In genomic region chr3:11236588-11237461, GRCh38 we compare ENCODE assay signal across 8 cellular contexts. TPM values are rescaled to one million over a fixed set of nuclear protein-coding genes. Genes with fewer than 3 reads are reported as not detected.
A peak's percentile ranks its signal among the peaks of the same experiment; 100 is the strongest.
DNase-seq lines count a peak whose midpoint lies in the region; ATAC-seq, FAIRE-seq and TF ChIP-seq lines count a peak whose summit lies in the region.

No MANE protein-coding gene starts in this region.

- no TSS peak for BruUV-seq in PC-3 (replicated peaks; lab: Mats Ljungman, UMichigan)

- no peak for FAIRE-seq in HTR-8/SVneo (lab: Jason Lieb, UNC)

- H3K36me3 ChIP-seq in PC-3 (ENCODE audit: low read depth, low read length) = no peaks in the 10 kb centered on the region; the same call in 1 of the 2 replicates

- intact Hi-C loops in PC-3 (cut with micrococcal nuclease) = loop anchor here (1.0 kb wide), 2 partner anchors 51 to 98 kb away; no protein-coding TSS in a partner anchor

- no peak overlapping the region for H3K4me3 ChIP-seq in PC-3 (ENCODE audit: low read length)

- H3K27me3 Mint-ChIP-seq in progenitor cell of endocrine pancreas = peaks cover 25% of the 10 kb centered on the region

- H3K27ac ChIP-seq in PC-3 (ENCODE audit: low read length) = peak overlapping the region; percentile 94

- H3K27me3 ChIP-seq in PC-3 (ENCODE audit: low read length) = no peaks in the 10 kb centered on the region

- peak overlapping the region; percentile 18; the same call in 1 of the 2 replicates for H3K4me2 ChIP-seq in PC-3 (ENCODE audit: low read length)

- peak; percentile 76 for ATAC-seq in HG03175 (IDR thresholded peaks at IDR 0.05; ENCODE audit: unreplicated experiment)
- ATAC-seq in PC-3 = peak; percentile 62
- ATAC-seq in HG03565 (IDR thresholded peaks at IDR 0.05; ENCODE audit: unreplicated experiment) = no peak

- H3K4me1 ChIP-seq in PC-3 (ENCODE audit: insufficient read depth, low read length) = peaks cover 34% of the 10 kb centered on the region

- POLR2A ChIA-PET in PC-3 (lab: Charles Lee; ENCODE audit: unreplicated experiment) = interaction anchor here (0.7 kb wide), 1 partner anchor 94 kb away, joined by 3 read pairs; no protein-coding TSS in a partner anchor

- no peak overlapping the region for H3K4me3 Mint-ChIP-seq in progenitor cell of endocrine pancreas (ENCODE audit: low read depth)

- H3K36me3 Mint-ChIP-seq in progenitor cell of endocrine pancreas (ENCODE audit: insufficient read depth) = no peaks in the 10 kb centered on the region

- no peak overlapping the region for H3K27ac Mint-ChIP-seq in progenitor cell of endocrine pancreas

- DNase-seq in DMS53 treated with DMSO at 0.1 percent for 48 hours (lab: John Stamatoyannopoulos, UW; ENCODE audit: unreplicated experiment) (peak; percentile 8), PC-3 (peak; percentile 94), globus pallidus (ENCODE audit: low spot score) (peak; percentile 12), progenitor cell of endocrine pancreas (ENCODE audit: low spot score, unreplicated experiment) (peak; percentile 68), HTR-8/SVneo (ENCODE audit: insufficient read length, low spot score) (no peak)
- peak; percentile 54 to 60 for DNase-seq in activated T-helper 1 cell treated with anti-CD3 and anti-CD28 coated beads, Interleukin-2, amount 50 U/mL, for 16 hours (ENCODE audit: low read depth in 1 of 2, low spot score in 1 of 2)

- H3K9me3 ChIP-seq in PC-3 (ENCODE audit: low read length) = no peaks in the 10 kb centered on the region

- H2AFZ ChIP-seq in PC-3 (ENCODE audit: low read length) = no peak overlapping the region

- no peak overlapping the region for H3K9ac ChIP-seq in PC-3 (ENCODE audit: low read length)

- H4K20me1 ChIP-seq in PC-3 (ENCODE audit: low read length) = no peaks in the 10 kb centered on the region

- CTCF ChIA-PET in PC-3 (lab: Charles Lee) = interaction anchor here (0.6 to 1.0 kb wide), 4 partner anchors 36 to 98 kb away, joined by 3 to 7 read pairs (median 4); no protein-coding TSS in a partner anchor

- H3K9me2 ChIP-seq in PC-3 (replicated peaks; ENCODE audit: low read length) = no peaks in the 10 kb centered on the region

- no peaks in the 10 kb centered on the region for H3K4me1 Mint-ChIP-seq in progenitor cell of endocrine pancreas (ENCODE audit: low read depth)

- peaks cover 6% of the 10 kb centered on the region for H3F3A ChIP-seq in PC-3 (ENCODE audit: low read length, unreplicated experiment)

- H3K9me3 Mint-ChIP-seq in progenitor cell of endocrine pancreas (ENCODE audit: low read depth) = peaks cover 4% of the 10 kb centered on the region

- H3K79me2 ChIP-seq in PC-3 (ENCODE audit: low read length) = peaks cover 9% of the 10 kb centered on the region

- TF ChIP-seq CTCF in PC-3 (conservative IDR thresholded peaks at IDR 0.05; ENCODE audit: low read depth, low read length) = peak; percentile 77
- peak; percentile 93 for TF ChIP-seq CTCF in progenitor cell of endocrine pancreas (IDR thresholded peaks at IDR 0.05; ENCODE audit: unreplicated experiment)

RNA-seq across cellular contexts. Expression of gene ATG7, which starts 35.4 kb away (rescaled TPM):
- total RNA-seq in PC-3 (2014; rRNA removed) (33.2 and 36.5 TPM in 2 replicates), progenitor cell of endocrine pancreas (29.1 and 31.3 TPM in 2 replicates)
